27 cellular contexts compared by ENCODE assay signal in genomic region chr3:43688245-43688650, GRCh38.
"Had no signal": no experiment of that assay in that cellular context is flagged by ENCODE, and none has a peak within 500 bp of the region (broad histone marks: within the 10 kb centered on the region; RNA-seq: fewer than 3 reads in every experiment).

No MANE protein-coding gene starts in this region.

- H3K36me3 Mint-ChIP-seq: activated naive CD8-positive, alpha-beta T cell had no signal

- H3K27ac ChIP-seq: Peyer's patch, RWPE1, SJCRH30, WERI-Rb-1 had no signal

- H3K27me3 Mint-ChIP-seq: activated T-helper 17 cell treated with anti-CD3 and anti-CD28 coated beads, Interleukin-2, amount 50 U/mL, for 72 hours; central memory CD8-positive, alpha-beta T cell had no signal

- H3K9me3 Mint-ChIP-seq: activated CD4-positive, alpha-beta memory T cell treated with anti-CD3 and anti-CD28 coated beads, Interleukin-2, amount 10 ng/mL, durations not matched to agents 7 days and 5 days; activated naive CD4-positive, alpha-beta T cell treated with anti-CD3 and anti-CD28 coated beads for 36 hours; activated T-helper 17 cell treated with anti-CD3 and anti-CD28 coated beads, Interleukin-2, amount 50 U/mL, for 72 hours; central memory CD8-positive, alpha-beta T cell; T-helper 1 cell treated with Interleukin-12 subunit alpha and Interleukin-12 subunit beta and Interleukin-4 antibody, amounts not matched to agents 30 μg/mL and 1 μg/mL, for 36 hours had no signal

- DNase-seq: activated CD4-positive, alpha-beta memory T cell treated with anti-CD3 and anti-CD28 coated beads, Interleukin-2, amount 10 ng/mL, durations not matched to agents 7 days and 5 days; activated CD4-positive, alpha-beta T cell treated with anti-CD3 and anti-CD28 coated beads for 36 hours; activated CD4-positive, alpha-beta T cell treated with anti-CD3 and anti-CD28 coated beads, Interleukin-2, amount 50 U/mL, for 1 hour; activated gamma-delta T cell; activated naive CD4-positive, alpha-beta T cell treated with anti-CD3 and anti-CD28 coated beads for 36 hours; activated T-cell treated with anti-CD3 and anti-CD28 coated beads for 4 hours; activated T-cell treated with anti-CD3 and anti-CD28 coated beads, Interleukin-2, amount 50 U/mL, for 48 hours; Kasumi-1; KBM-7; NCI-H1105 treated with DMSO at 0.1 percent for 48 hours; NCI-H1436 treated with DMSO at 0.1 percent for 48 hours; NCI-H187; NCI-H2081; NCI-H510A treated with DMSO at 0.1 percent for 48 hours; NCI-H69; NK-92 treated with Interleukin-12 subunit alpha and Interleukin-12 subunit beta, amount 100 ng/mL, for 24 hours; Peyer's patch; Right ventricle myocardium superior; SJCRH30; SK-N-SH; SW 1271; WERI-Rb-1 had no signal

- H3K4me3 Mint-ChIP-seq: activated CD4-positive, alpha-beta memory T cell treated with anti-CD3 and anti-CD28 coated beads, Interleukin-2, amount 10 ng/mL, durations not matched to agents 7 days and 5 days; activated CD4-positive, alpha-beta T cell treated with anti-CD3 and anti-CD28 coated beads for 36 hours; activated naive CD4-positive, alpha-beta T cell treated with anti-CD3 and anti-CD28 coated beads for 36 hours; activated naive CD8-positive, alpha-beta T cell; activated T-helper 17 cell treated with anti-CD3 and anti-CD28 coated beads, Interleukin-2, amount 50 U/mL, for 72 hours; central memory CD8-positive, alpha-beta T cell had no signal

- H3K36me3 ChIP-seq: Peyer's patch, SJCRH30 had no signal

- H3K4me3 ChIP-seq: Peyer's patch, SJCRH30 had no signal

- ATAC-seq: activated CD4-positive, alpha-beta T cell treated with anti-CD3 and anti-CD28 coated beads for 36 hours; activated T-helper 17 cell treated with anti-CD3 and anti-CD28 coated beads, Interleukin-2, amount 50 U/mL, for 72 hours had no signal

- H3K27ac Mint-ChIP-seq: activated CD4-positive, alpha-beta memory T cell treated with anti-CD3 and anti-CD28 coated beads, Interleukin-2, amount 10 ng/mL, durations not matched to agents 7 days and 5 days; activated CD4-positive, alpha-beta T cell treated with anti-CD3 and anti-CD28 coated beads for 36 hours; activated naive CD4-positive, alpha-beta T cell treated with anti-CD3 and anti-CD28 coated beads for 36 hours; activated naive CD8-positive, alpha-beta T cell; activated T-helper 17 cell treated with anti-CD3 and anti-CD28 coated beads, Interleukin-2, amount 50 U/mL, for 72 hours; T-helper 1 cell treated with Interleukin-12 subunit alpha and Interleukin-12 subunit beta and Interleukin-4 antibody, amounts not matched to agents 30 μg/mL and 1 μg/mL, for 36 hours had no signal

- H3K9me3 ChIP-seq: Peyer's patch, SJCRH30, SK-N-SH had no signal

- H3K27me3 ChIP-seq: Peyer's patch, SJCRH30 had no signal

- H3K4me1 ChIP-seq: SJCRH30 had no signal
